14 cellular contexts compared by ENCODE assay signal in genomic region chr11:86395061-86395551, GRCh38. TPM values are rescaled to one million over a fixed set of nuclear protein-coding genes. Genes with fewer than 3 reads are reported as not detected.
DNase-seq lines count a peak whose midpoint lies in the region; ATAC-seq, FAIRE-seq and TF ChIP-seq lines count a peak whose summit lies in the region.
"Had no signal": no experiment of that assay in that cellular context is flagged by ENCODE, and none has a peak within 500 bp of the region (broad histone marks: within the 10 kb centered on the region; RNA-seq: fewer than 3 reads in every experiment).

No MANE protein-coding gene starts in this region.

- H3K4me3 ChIP-seq in heart left ventricle: no peak overlapping the region
- no peak overlapping the region for H3K4me3 ChIP-seq in GM12878
- H3K4me3 ChIP-seq: BLaER1 treated with 17β-estradiol and CSF1 and Interleukin-3, amounts not matched to agents 10 nM and 100 nM; gastroesophageal sphincter had no signal

- H2AFZ ChIP-seq in GM12878 (ENCODE audit: control insufficient read depth, low read depth, low read length): no peak overlapping the region

- H3K27ac ChIP-seq in heart left ventricle (no peak overlapping the region), GM12878 (ENCODE audit: control insufficient read depth, insufficient read depth) (no peak overlapping the region)
- H3K27ac ChIP-seq: BLaER1 treated with 17β-estradiol and CSF1 and Interleukin-3, amounts not matched to agents 10 nM and 100 nM; gastroesophageal sphincter had no signal

- H3K9me3 ChIP-seq in heart left ventricle (no peaks in the 10 kb centered on the region), GM12878 (replicated peaks; ENCODE audit: control insufficient read depth, insufficient read depth, low read length) (no peaks in the 10 kb centered on the region)
- H3K9me3 ChIP-seq: gastroesophageal sphincter had no signal

- H3K4me1 ChIP-seq in heart left ventricle: peaks cover 0 to 10% (median 0%) of the 10 kb centered on the region in 12 donors
- H3K4me1 ChIP-seq in GM12878 (ENCODE audit: control insufficient read depth, insufficient read depth, low read length): no peaks in the 10 kb centered on the region
- H3K4me1 ChIP-seq: BLaER1 treated with 17β-estradiol and CSF1 and Interleukin-3, amounts not matched to agents 10 nM and 100 nM had no signal

- no peaks in the 10 kb centered on the region for H4K20me1 ChIP-seq in GM12878 (ENCODE audit: control insufficient read depth, insufficient read depth)
- H4K20me1 ChIP-seq: BLaER1 treated with 17β-estradiol and CSF1 and Interleukin-3, amounts not matched to agents 10 nM and 100 nM had no signal

- CTCF ChIA-PET in GM12878 (lab: Yijun Ruan, JAX): no interaction called here

- 53 to 63% (median 56%) methylated on average over 6 of the region's 6 CpGs for WGBS in heart left ventricle, 4 donors
- WGBS in GM12878 (ENCODE audit: insufficient coverage, insufficient replicate concordance, low lambda C conversion rate, missing lambda C conversion rate): 46% methylated on average over 6 of the region's 6 CpGs

- peak in 3 of 4 donors; percentile 53 to 67 (median 60) for ATAC-seq in heart left ventricle
- no peak for ATAC-seq in left cardiac atrium
- ATAC-seq in GM12878: peak; percentile 31; the same call in 1 of the 3 replicates
- ATAC-seq in left colon: no peak
- no peak for ATAC-seq in GM18870 (IDR thresholded peaks at IDR 0.05; ENCODE audit: unreplicated experiment)
- ATAC-seq: gastroesophageal sphincter had no signal

- no peak for FAIRE-seq in GM12878 (lab: Jason Lieb, UNC)

- TF ChIP-seq RAD21 in GM12878 (IDR thresholded peaks at IDR 0.05; ENCODE audit: insufficient read depth, low read depth, low read length): no peak

- no peaks in the 10 kb centered on the region for H3K27me3 ChIP-seq in heart left ventricle
- no peaks in the 10 kb centered on the region for H3K27me3 ChIP-seq in GM12878 (replicated peaks in 1 of 2; ENCODE audit: control insufficient read depth in 2 of 2, insufficient read depth in 2 of 2, low read length in 1 of 2)
- H3K27me3 ChIP-seq: BLaER1 treated with 17β-estradiol and CSF1 and Interleukin-3, amounts not matched to agents 10 nM and 100 nM; gastroesophageal sphincter had no signal

- POLR2A ChIA-PET in GM12878 (lab: Charles Lee): no interaction called here

- in situ Hi-C loops in GM12878 (cut with MboI): no loop called here

- H3K79me2 ChIP-seq in GM12878 (ENCODE audit: control insufficient read depth, insufficient read depth, low read length): no peaks in the 10 kb centered on the region

- no peak overlapping the region for H3K9ac ChIP-seq in GM12878 (ENCODE audit: control insufficient read depth, insufficient read depth, low read length)
- H3K9ac ChIP-seq: BLaER1 treated with 17β-estradiol and CSF1 and Interleukin-3, amounts not matched to agents 10 nM and 100 nM had no signal

- BruUV-seq in GM12878 (replicated peaks; lab: Mats Ljungman, UMichigan): no TSS peak

- no peak overlapping the region for H3K4me2 ChIP-seq in GM12878 (ENCODE audit: control insufficient read depth, insufficient read depth)
- H3K4me2 ChIP-seq: BLaER1 treated with 17β-estradiol and CSF1 and Interleukin-3, amounts not matched to agents 10 nM and 100 nM had no signal

- no peak for TF ChIP-seq EP300 in GM12878 (IDR thresholded peaks at IDR 0.05; ENCODE audit: borderline replicate concordance in 1 of 2, control insufficient read depth in 1 of 2, low read depth in 2 of 2, low read length in 2 of 2)

- SMC1A ChIA-PET in GM12878 (lab: Charles Lee; ENCODE audit: uncharacterized antibody, unreplicated experiment): interaction anchor here (0.6 to 1.7 kb wide), 3 partner anchors 9 to 146 kb away, joined by 3 to 6 read pairs (median 4); no protein-coding TSS in a partner anchor

- intact Hi-C loops in heart left ventricle (cut with DNase I) (no loop called here), left cardiac atrium (cut with DNase I) (no loop called here), GM12878 (cut with micrococcal nuclease; ENCODE audit: unreplicated experiment) (no loop called here), left colon (cut with DNase I, micrococcal nuclease) (no loop called here)

- TF ChIP-seq CTCF in heart left ventricle (IDR thresholded peaks at IDR 0.05): no peak
- no peak for TF ChIP-seq CTCF in GM12878 (IDR thresholded peaks at IDR 0.05 in 2 of 3, conservative IDR thresholded peaks at IDR 0.05 in 1 of 3; ENCODE audit: control insufficient read depth in 2 of 3, extremely low read depth in 1 of 3, insufficient read depth in 1 of 3, low read depth in 3 of 3, low read length in 3 of 3)

- RAD21 ChIA-PET in GM12878 (lab: Charles Lee; ENCODE audit: unreplicated experiment): no interaction called here

- TF ChIP-seq POLR2A in heart left ventricle (IDR thresholded peaks at IDR 0.05): no peak
- no peak for TF ChIP-seq POLR2A in GM12878 (IDR thresholded peaks at IDR 0.05; ENCODE audit: low read depth, low read length)

- peak in 2 of 5 donors; percentile 10 to 36 for DNase-seq in heart left ventricle
- no peak for DNase-seq in left cardiac atrium
- no peak for DNase-seq in GM12878 (ENCODE audit: low read depth, low spot score)
- DNase-seq in left kidney (ENCODE audit: low read depth, low spot score): peak; percentile 64
- DNase-seq in left colon: no peak
- no peak for DNase-seq in DMS79 (lab: John Stamatoyannopoulos, UW)
- DNase-seq in DMS 273 (lab: John Stamatoyannopoulos, UW; ENCODE audit: unreplicated experiment): no peak
- DNase-seq: Karpas-422; NCI-H524 treated with DMSO at 0.1 percent for 48 hours; stimulated activated naive CD4-positive, alpha-beta T cell; T-helper 9 cell had no signal

- H3K36me3 ChIP-seq in heart left ventricle: no peaks in the 10 kb centered on the region
- no peaks in the 10 kb centered on the region for H3K36me3 ChIP-seq in GM12878 (ENCODE audit: control insufficient read depth in 2 of 2, insufficient read depth in 2 of 2, low read length in 1 of 2)
- H3K36me3 ChIP-seq: BLaER1 treated with 17β-estradiol and CSF1 and Interleukin-3, amounts not matched to agents 10 nM and 100 nM; gastroesophageal sphincter had no signal

TF ChIP-seq in GM12878, 131 proteins besides CTCF, POLR2A, EP300 and RAD21 (continues in another document):
- TF ChIP-seq YY1 (IDR thresholded peaks at IDR 0.05; ENCODE audit: low read depth, low read length) (no peak), RFX5 (IDR thresholded peaks at IDR 0.05; ENCODE audit: low read depth, low read length) (no peak), E2F8 (IDR thresholded peaks at IDR 0.05; ENCODE audit: low read depth, partially characterized antibody) (no peak), SMARCA5 (IDR thresholded peaks at IDR 0.05) (no peak), IKZF1 (conservative IDR thresholded peaks at IDR 0.05) (no peak)

RNA-seq across cellular contexts. Expression of gene CCDC81, which starts 20.4 kb away (rescaled TPM):
- total RNA-seq in heart left ventricle (1 to 10 TPM in 1 of 9 donors, under 1 TPM in 7, not detected in 1; 0.26 to 1.2 (median 0.36) TPM), left cardiac atrium (under 1 TPM; 0.47 to 0.65 TPM), GM12878 (2014; rRNA removed) (0.16 and 0.17 TPM in 2 replicates), GM12878 (2014; rRNA removed; fragmentation: Illumina TruSeq; extraction: Trizol) (0.27 and 0.32 TPM in 2 replicates), GM12878 (2021) (0.13 and 0.19 TPM in 2 replicates), left colon (under 1 TPM; 0.25 to 0.37 TPM)
- polyA plus RNA-seq in heart left ventricle (under 1 TPM; 0.17 to 0.27 TPM), GM12878 (2011; rRNA removed) (0.49 and 0.53 TPM in 2 replicates), GM12878 (2014; fragmentation: Illumina TruSeq; extraction: Trizol) (0.47 TPM in 1 of 2 replicates, not detected in the other), GM12878 (2014; fragmentation: Nextera tagmentation; extraction: Ambion mirVana) (under 1 TPM; 0.13 to 0.31 TPM), GM12878 (2014; rRNA removed) (0.06 and 0.18 TPM in 2 replicates), GM12878 (2016; fragmentation: Nextera tagmentation; extraction: Ambion mirVana) (under 1 TPM; 0.15 to 0.33 TPM)
- 3.8 and 4.1 TPM in 2 replicates for total RNA-seq in GM12878 (2013; cell fraction: nucleolus; rRNA removed)
- not detected for polyA plus RNA-seq in GM12878 (2011; ENCODE audit: low read depth)
- polyA plus RNA-seq in GM12878 (2011; cell fraction: cytosol; rRNA removed): 0.12 TPM in 2 replicates
- 1.0 and 1.1 TPM in 2 replicates for polyA plus RNA-seq in GM12878 (2011; cell fraction: nucleus; rRNA removed)
- polyA plus RNA-seq in GM12878 (2012): 0.16 and 0.17 TPM in 2 replicates
- polyA minus RNA-seq in GM12878 (2011; rRNA and poly(A)+ RNA removed): 0.44 and 0.57 TPM in 2 replicates
- not detected in 2 replicates for polyA minus RNA-seq in GM12878 (2011; cell fraction: cytosol; rRNA and poly(A)+ RNA removed)
- 0.97 and 1.3 TPM in 2 replicates for polyA minus RNA-seq in GM12878 (2011; cell fraction: nucleus; rRNA and poly(A)+ RNA removed)

Comparison
In these comparisons a context has a peak if more than half of its experiments do, and no peak if none do; other contexts are left out.
1. ATAC-seq: peak in heart left ventricle (3 of 4) and GM12878 (single experiment); none in left cardiac atrium (0 of 2), left colon (single experiment) and GM18870 (single experiment).